ENCODE assay signal across 30 cellular contexts in genomic region chr18:49802623-49803022, GRCh38.
"Had no signal": no experiment of that assay in that cellular context is flagged by ENCODE, and none has a peak within 500 bp of the region (broad histone marks: within the 10 kb centered on the region; RNA-seq: fewer than 3 reads in every experiment).

No MANE protein-coding gene starts in this region.

- DNase-seq: activated CD4-positive, alpha-beta memory T cell treated with anti-CD3 and anti-CD28 coated beads for 36 hours; activated CD4-positive, alpha-beta T cell treated with anti-CD3 and anti-CD28 coated beads for 36 hours; activated CD4-positive, alpha-beta T cell treated with anti-CD3 and anti-CD28 coated beads, Interleukin-2, amount 10 ng/mL, durations not matched to agents 24 days and 14 days; activated CD4-positive, CD25-positive, alpha-beta regulatory T cell; activated CD4-positive, CD25-positive, alpha-beta regulatory T cell treated with anti-CD3 and anti-CD28 coated beads, Interleukin-2, amount 50 U/mL, for 72 hours; activated CD8-positive, alpha-beta memory T cell treated with anti-CD3 and anti-CD28 coated beads, Interleukin-2, amount 10 ng/mL, durations not matched to agents 7 days and 5 days; activated CD8-positive, alpha-beta memory T cell treated with anti-CD3 and anti-CD28 coated beads, Interleukin-2, amount 50 U/mL, for 4 hours; activated CD8-positive, alpha-beta T cell treated with anti-CD3 and anti-CD28 coated beads, Interleukin-2, amount 10 ng/mL, durations not matched to agents 7 days and 5 days; activated gamma-delta T cell; activated naive CD4-positive, alpha-beta T cell; activated naive CD4-positive, alpha-beta T cell treated with anti-CD3 and anti-CD28 coated beads, Interleukin-2, amount 10 ng/mL, durations not matched to agents 7 days and 5 days; activated naive CD8-positive, alpha-beta T cell treated with anti-CD3 and anti-CD28 coated beads, Interleukin-2, amount 10 ng/mL, durations not matched to agents 7 days and 5 days; activated T-cell treated with anti-CD3 and anti-CD28 coated beads, Interleukin-2, amount 50 U/mL, for 1 hour; activated T-cell treated with anti-CD3 and anti-CD28 coated beads, Interleukin-2, amount 50 U/mL, for 48 hours; brain microvascular endothelial cell; caudate nucleus; cortex of kidney; dermis blood vessel endothelial cell; effector CD4-positive, alpha-beta T cell; effector memory CD8-positive, alpha-beta T cell; erythroblast; foreskin keratinocyte; gastrocnemius medialis; glutamatergic neuron; T-helper 2 cell had no signal

- H3K36me3 ChIP-seq: brain microvascular endothelial cell had no signal

- H3K4me3 ChIP-seq: ascending aorta, esophagus muscularis mucosa, gastrocnemius medialis had no signal

- H3K4me1 ChIP-seq: ascending aorta, foreskin keratinocyte had no signal

- H3K27me3 ChIP-seq: ascending aorta, brain microvascular endothelial cell, esophagus muscularis mucosa, gastrocnemius medialis had no signal

- H3K27ac ChIP-seq: ascending aorta, brain microvascular endothelial cell, esophagus muscularis mucosa, foreskin keratinocyte, gastrocnemius medialis had no signal

- ATAC-seq: activated CD4-positive, alpha-beta T cell treated with anti-CD3 and anti-CD28 coated beads for 36 hours; activated CD8-positive, alpha-beta memory T cell treated with anti-CD3 and anti-CD28 coated beads, Interleukin-2, amount 10 ng/mL, durations not matched to agents 7 days and 5 days; activated CD8-positive, alpha-beta T cell treated with anti-CD3 and anti-CD28 coated beads, Interleukin-2, amount 10 ng/mL, durations not matched to agents 7 days and 5 days; activated naive CD4-positive, alpha-beta T cell treated with anti-CD3 and anti-CD28 coated beads, Interleukin-2, amount 50 U/mL, for 72 hours; effector memory CD8-positive, alpha-beta T cell; foreskin keratinocyte; gastrocnemius medialis had no signal

- FAIRE-seq: bronchial epithelial cell, colon had no signal

- H3K9me3 ChIP-seq: ascending aorta, esophagus muscularis mucosa, gastrocnemius medialis had no signal
